ENCODE assay signal across 7 cellular contexts in genomic region chr19:15432629-15433518, GRCh38. TPM values are rescaled to one million over a fixed set of nuclear protein-coding genes. Genes with fewer than 3 reads are reported as not detected.
DNase-seq lines count a peak whose midpoint lies in the region; ATAC-seq and TF ChIP-seq lines count a peak whose summit lies in the region.

No MANE protein-coding gene starts in this region.

- intact Hi-C loops in activated B cell treated with CpG ODN at 0.5 μM for 24 hours (cut with micrococcal nuclease), result loop anchor here (1.0 to 5.0 kb wide), 6 partner anchors 14 to 123 kb away; partner anchors contain the start of genes AKAP8, BRD4, RASAL3 and WIZ

- peak overlapping the region; percentile 93 for H3K27ac Mint-ChIP-seq in activated B cell treated with CpG ODN at 0.5 μM for 24 hours

- TF ChIP-seq CTCF in activated B cell treated with CpG ODN at 0.5 μM for 24 hours (IDR thresholded peaks at IDR 0.05) (no peak), cardiac fibroblast (IDR thresholded peaks at IDR 0.05; ENCODE audit: low read depth, low read length) (no peak)

- POLR2A ChIA-PET in activated B cell treated with CpG ODN at 0.5 μM for 24 hours (lab: Charles Lee), result interaction anchor here (0.5 to 5.7 kb wide), 9 partner anchors 14 to 743 kb away, joined by 3 to 53 read pairs (median 9); partner anchors contain the start of genes AKAP8, AKAP8L, RASAL3 and ZNF333

- H3K4me1 Mint-ChIP-seq in activated B cell treated with CpG ODN at 0.5 μM for 24 hours, result peaks cover 31% of the 10 kb centered on the region

- H3K4me3 Mint-ChIP-seq in activated B cell treated with CpG ODN at 0.5 μM for 24 hours, result peak overlapping the region; percentile 97

- peak; percentile 77 for ATAC-seq in GM18498 (IDR thresholded peaks at IDR 0.05; ENCODE audit: unreplicated experiment)
- peak; percentile 69 for ATAC-seq in HG03025 (IDR thresholded peaks at IDR 0.05; ENCODE audit: low FRiP score, unreplicated experiment)
- ATAC-seq in activated B cell treated with CpG ODN at 0.5 μM for 24 hours (ENCODE audit: low read depth), result peak; percentile 89

- peak overlapping the region; percentile 70 to 89 for H3K4me3 ChIP-seq in cardiac fibroblast (replicated peaks in 1 of 2; ENCODE audit: low read depth in 2 of 2, low read length in 2 of 2)

- CTCF ChIA-PET in activated B cell treated with CpG ODN at 0.5 μM for 24 hours (lab: Charles Lee), result interaction anchor here (0.9 to 2.2 kb wide), 3 partner anchors 12 to 123 kb away, joined by 4 to 14 read pairs (median 6); partner anchors contain the start of gene AKAP8L

- DNase-seq in NCI-H2196 treated with DMSO at 0.1 percent for 48 hours (lab: John Stamatoyannopoulos, UW; ENCODE audit: unreplicated experiment), result peak; percentile 91
- peak; percentile 92 for DNase-seq in activated B cell treated with CpG ODN at 0.5 μM for 24 hours
- DNase-seq in cardiac fibroblast (ENCODE audit: low read depth in 2 of 2), result peak; percentile 88 to 93
- DNase-seq in iris pigment epithelial cell (ENCODE audit: low read depth), result peak; percentile 95
- DNase-seq in smooth muscle cell of the brain vasculature (ENCODE audit: low read depth, low spot score), result peak; percentile 77

- no peaks in the 10 kb centered on the region for H3K9me3 Mint-ChIP-seq in activated B cell treated with CpG ODN at 0.5 μM for 24 hours

- H3K27me3 Mint-ChIP-seq in activated B cell treated with CpG ODN at 0.5 μM for 24 hours, result no peaks in the 10 kb centered on the region

- peaks cover 14% of the 10 kb centered on the region for H3K36me3 Mint-ChIP-seq in activated B cell treated with CpG ODN at 0.5 μM for 24 hours (ENCODE audit: low read depth)

RNA-seq across cellular contexts. Expression of gene AKAP8L, which starts 14.1 kb away (rescaled TPM):
- total RNA-seq in activated B cell treated with CpG ODN at 0.5 μM for 24 hours, result 126 and 163 TPM in 2 replicates

RNA-seq across cellular contexts. Expression of gene WIZ, which starts 16.9 kb away (rescaled TPM):
- total RNA-seq in activated B cell treated with CpG ODN at 0.5 μM for 24 hours, result 32.6 and 34.1 TPM in 2 replicates

RNA-seq across cellular contexts. Expression of gene RASAL3, which starts 31.5 kb away (rescaled TPM):
- total RNA-seq in activated B cell treated with CpG ODN at 0.5 μM for 24 hours, result 76.2 and 89.3 TPM in 2 replicates

RNA-seq across cellular contexts. Expression of gene PGLYRP2, which starts 46.4 kb away (rescaled TPM):
- not detected in 2 replicates for total RNA-seq in activated B cell treated with CpG ODN at 0.5 μM for 24 hours

RNA-seq across cellular contexts. Expression of gene AKAP8, which starts 53.3 kb away (rescaled TPM):
- total RNA-seq in activated B cell treated with CpG ODN at 0.5 μM for 24 hours, result 74.8 and 79.0 TPM in 2 replicates

Comparison
In these comparisons a context has a peak if more than half of its experiments do, and no peak if none do; other contexts are left out.
1. Peak in every context shown above with its lines: DNase-seq, ATAC-seq and H3K4me3 ChIP-seq.